In genomic region chr21:43752758-43753438, GRCh38 we compare ENCODE assay signal across 27 cellular contexts. TPM values are rescaled to one million over a fixed set of nuclear protein-coding genes. Genes with fewer than 3 reads are reported as not detected.
DNase-seq lines count a peak whose midpoint lies in the region; ATAC-seq, FAIRE-seq and TF ChIP-seq lines count a peak whose summit lies in the region.
"Had no signal": no experiment of that assay in that cellular context is flagged by ENCODE, and none has a peak within 500 bp of the region (broad histone marks: within the 10 kb centered on the region; RNA-seq: fewer than 3 reads in every experiment).

No MANE protein-coding gene starts in this region.

- no peak for TF ChIP-seq EP300 in HepG2 (IDR thresholded peaks at IDR 0.05; ENCODE audit: low read depth in 2 of 2, low read length in 2 of 2)
- no peak for TF ChIP-seq EP300 in HepG2 (CRISPR knock-in tag; IDR thresholded peaks at IDR 0.05; ENCODE audit: borderline replicate concordance)
- no peak for TF ChIP-seq EP300 in GM12878 (IDR thresholded peaks at IDR 0.05; ENCODE audit: borderline replicate concordance in 1 of 2, control insufficient read depth in 1 of 2, low read depth in 2 of 2, low read length in 2 of 2)

- no peak overlapping the region for H3K4me3 ChIP-seq in HepG2 (replicated peaks in 1 of 3; ENCODE audit: insufficient read depth in 1 of 3, low read depth in 2 of 3, low read length in 3 of 3)
- no peak overlapping the region for H3K4me3 ChIP-seq in right lobe of liver
- no peak overlapping the region for H3K4me3 ChIP-seq in GM12878
- H3K4me3 ChIP-seq in left ventricle myocardium inferior = no peak overlapping the region
- H3K4me3 ChIP-seq: Peyer's patch, SJSA1 had no signal

- CTCF ChIA-PET in HepG2 (lab: Yijun Ruan, JAX; ENCODE audit: low intra/inter-chr PET ratio, low total read pairs) = no interaction called here
- CTCF ChIA-PET in GM12878 (lab: Yijun Ruan, JAX) = no interaction called here

- BruUV-seq in HepG2 (replicated peaks; lab: Mats Ljungman, UMichigan) (no TSS peak), GM12878 (replicated peaks; lab: Mats Ljungman, UMichigan) (no TSS peak)

- H3K9me3 ChIP-seq in HepG2 (ENCODE audit: low read length) = no peaks in the 10 kb centered on the region
- no peaks in the 10 kb centered on the region for H3K9me3 ChIP-seq in right lobe of liver
- no peaks in the 10 kb centered on the region for H3K9me3 ChIP-seq in GM12878 (replicated peaks; ENCODE audit: control insufficient read depth, insufficient read depth, low read length)
- no peaks in the 10 kb centered on the region for H3K9me3 ChIP-seq in left ventricle myocardium inferior (replicated peaks)
- H3K9me3 ChIP-seq: BE2C, Peyer's patch, SJSA1 had no signal

- no peaks in the 10 kb centered on the region for H4K20me1 ChIP-seq in HepG2 (ENCODE audit: insufficient read depth, low read length)
- H4K20me1 ChIP-seq in GM12878 (ENCODE audit: control insufficient read depth, insufficient read depth) = no peaks in the 10 kb centered on the region

- POLR2A ChIA-PET in HepG2 (lab: Yijun Ruan, JAX) = no interaction called here
- POLR2A ChIA-PET in GM12878 (lab: Charles Lee) = no interaction called here

- H2AFZ ChIP-seq in HepG2 (ENCODE audit: low read length) (no peak overlapping the region), GM12878 (ENCODE audit: control insufficient read depth, low read depth, low read length) (no peak overlapping the region)

- no peaks in the 10 kb centered on the region for H3K4me1 ChIP-seq in HepG2 (ENCODE audit: insufficient read depth, low read length)
- peaks cover 0 to 16% (median 6%) of the 10 kb centered on the region in 4 donors for H3K4me1 ChIP-seq in right lobe of liver
- H3K4me1 ChIP-seq in GM12878 (ENCODE audit: control insufficient read depth, insufficient read depth, low read length) = no peaks in the 10 kb centered on the region
- peaks cover 18% of the 10 kb centered on the region for H3K4me1 ChIP-seq in left ventricle myocardium inferior
- H3K4me1 ChIP-seq: BE2C, Peyer's patch, SJSA1 had no signal

- intact Hi-C loops in HepG2 (cut with micrococcal nuclease; ENCODE audit: unreplicated experiment) (no loop called here), right lobe of liver (cut with DNase I) (loop anchor here in 1 of 2 donors (10.0 kb wide), 1 partner anchor 58 kb away; no protein-coding TSS in a partner anchor), GM12878 (cut with micrococcal nuclease; ENCODE audit: unreplicated experiment) (no loop called here), left ventricle myocardium inferior (cut with micrococcal nuclease) (no loop called here)

- WGBS in HepG2 (ENCODE audit: low lambda C conversion rate) = 96% methylated on average over 14 of the region's 28 CpGs
- no CpG with 5 or more reads among the region's 28 CpGs for whole genome bisulfite sequencing in right lobe of liver (ENCODE audit: insufficient coverage, low coverage, low lambda C conversion rate, missing lambda C conversion rate)
- 95% methylated on average over 28 of the region's 28 CpGs for WGBS in GM12878 (ENCODE audit: insufficient coverage, insufficient replicate concordance, low lambda C conversion rate, missing lambda C conversion rate)

- H3K79me2 ChIP-seq in HepG2 (ENCODE audit: insufficient read depth, low read length) = no peaks in the 10 kb centered on the region
- no peaks in the 10 kb centered on the region for H3K79me2 ChIP-seq in GM12878 (ENCODE audit: control insufficient read depth, insufficient read depth, low read length)

- in situ Hi-C loops in HepG2 (cut with HindIII; ENCODE audit: extremely low pct_ligation_motif_present, low pct_unique_long_range_greater_than_20kb) (no loop called here), GM12878 (cut with MboI) (no loop called here), GM13976 (cut with MboI; ENCODE audit: low sequenced_read_pairs, unreplicated experiment) (no loop called here)

- no peak for TF ChIP-seq RAD21 in HepG2 (CRISPR knock-in tag; IDR thresholded peaks at IDR 0.05)
- no peak for TF ChIP-seq RAD21 in GM12878 (IDR thresholded peaks at IDR 0.05; ENCODE audit: insufficient read depth, low read depth, low read length)

- RAD21 ChIA-PET in GM12878 (lab: Charles Lee; ENCODE audit: unreplicated experiment) = no interaction called here

- SMC1A ChIA-PET in GM12878 (lab: Charles Lee; ENCODE audit: uncharacterized antibody, unreplicated experiment) = no interaction called here

- H3K27ac ChIP-seq in HepG2 (ENCODE audit: extremely low read length, insufficient read depth, low read length) (no peak overlapping the region), right lobe of liver (no peak overlapping the region), GM12878 (ENCODE audit: control insufficient read depth, insufficient read depth) (no peak overlapping the region), left ventricle myocardium inferior (replicated peaks) (no peak overlapping the region)
- H3K27ac ChIP-seq: 22Rv1, Peyer's patch, SJSA1 had no signal

- ATAC-seq in HepG2 (no peak), right lobe of liver (no peak), GM12878 (no peak), GM19035 (IDR thresholded peaks at IDR 0.05; ENCODE audit: unreplicated experiment) (no peak)

- no peak for TF ChIP-seq CTCF in HepG2 (CRISPR knock-in tag; IDR thresholded peaks at IDR 0.05)
- no peak for TF ChIP-seq CTCF in right lobe of liver (IDR thresholded peaks at IDR 0.05)
- TF ChIP-seq CTCF in GM12878 (IDR thresholded peaks at IDR 0.05 in 2 of 3, conservative IDR thresholded peaks at IDR 0.05 in 1 of 3; ENCODE audit: control insufficient read depth in 2 of 3, extremely low read depth in 1 of 3, insufficient read depth in 1 of 3, low read depth in 3 of 3, low read length in 3 of 3) = no peak
- TF ChIP-seq CTCF in left ventricle myocardium inferior (IDR thresholded peaks at IDR 0.05; ENCODE audit: borderline replicate concordance) = no peak
- no peak for TF ChIP-seq CTCF in GM13976 (IDR thresholded peaks at IDR 0.05; ENCODE audit: borderline replicate concordance, control extremely low read depth, extremely low read depth, insufficient read depth, missing control alignments)

- H3K4me2 ChIP-seq in HepG2 (ENCODE audit: low read depth, low read length) = no peak overlapping the region
- no peak overlapping the region for H3K4me2 ChIP-seq in GM12878 (ENCODE audit: control insufficient read depth, insufficient read depth)

- FAIRE-seq in HepG2 (lab: Jason Lieb, UNC) (no peak), GM12878 (lab: Jason Lieb, UNC) (no peak)
- FAIRE-seq: GM19239 had no signal

- no peak overlapping the region for H3K9ac ChIP-seq in HepG2 (ENCODE audit: insufficient read depth, low read depth, low read length)
- H3K9ac ChIP-seq in GM12878 (ENCODE audit: control insufficient read depth, insufficient read depth, low read length) = no peak overlapping the region

- DNase-seq in HepG2 (ENCODE audit: low spot score) = no peak
- no peak for DNase-seq in right lobe of liver
- DNase-seq in GM12878 (ENCODE audit: low read depth, low spot score) = no peak
- peak; percentile 39 for DNase-seq in kidney tubule cell (ENCODE audit: low spot score)
- no peak for DNase-seq in SHP77 treated with DMSO at 0.1 percent for 48 hours (lab: John Stamatoyannopoulos, UW)
- no peak for DNase-seq in left ventricle myocardium inferior
- no peak for DNase-seq in GM13976 (ENCODE audit: low spot score)
- DNase-seq: BE2C; Calu3; CD8-positive, alpha-beta memory T cell; DMS79 treated with DMSO at 0.1 percent for 48 hours; GF-D8; H7; Kasumi-1; NCI-H1092 treated with DMSO at 0.1 percent for 48 hours; NCI-H1436; NCI-H187; NCI-H2081 treated with DMSO at 0.1 percent for 48 hours; NCI-H2171; NCI-H226; NCI-H510A; NCI-H69; Peyer's patch had no signal

- H3K27me3 ChIP-seq in HepG2 (ENCODE audit: control insufficient read depth in 1 of 2, insufficient read depth in 2 of 2, low read length in 2 of 2) (no peaks in the 10 kb centered on the region), right lobe of liver (no peaks in the 10 kb centered on the region), GM12878 (replicated peaks in 1 of 2; ENCODE audit: control insufficient read depth in 2 of 2, insufficient read depth in 2 of 2, low read length in 1 of 2) (no peaks in the 10 kb centered on the region), left ventricle myocardium inferior (ENCODE audit: low read depth) (no peaks in the 10 kb centered on the region)
- H3K27me3 ChIP-seq: BE2C, Peyer's patch, SJSA1 had no signal

- H3K36me3 ChIP-seq in HepG2 (replicated peaks in 1 of 2; ENCODE audit: control insufficient read depth in 1 of 2, insufficient read depth in 2 of 2, low read length in 2 of 2) (peaks cover 45 to 78% of the 10 kb centered on the region in 2 experiments), right lobe of liver (peaks cover 0 to 63% (median 11%) of the 10 kb centered on the region in 4 donors), GM12878 (ENCODE audit: control insufficient read depth in 2 of 2, insufficient read depth in 2 of 2, low read length in 1 of 2) (peaks cover 9 to 44% of the 10 kb centered on the region in 2 experiments; a peak in 3 of 4 replicates), left ventricle myocardium inferior (peaks cover 85% of the 10 kb centered on the region)

- TF ChIP-seq POLR2A in HepG2 (IDR thresholded peaks at IDR 0.05; ENCODE audit: insufficient read depth in 1 of 2, low read depth in 2 of 2, low read length in 2 of 2) (0 out of 4 replicates have a peak, but pooled peaks of 1 of the 2 experiments have one; percentile 32), right lobe of liver (IDR thresholded peaks at IDR 0.05) (no peak), GM12878 (IDR thresholded peaks at IDR 0.05; ENCODE audit: low read depth, low read length) (peak; percentile 74)

RNA-seq across cellular contexts. Expression of gene CSTB, which starts 23.2 kb away (rescaled TPM):
- total RNA-seq in HepG2 (2016; rRNA removed; fragmentation: Illumina TruSeq; extraction: Trizol) (11.7 and 15.8 TPM in 2 replicates), right lobe of liver (100 to 1,000 TPM in 1 of 6 experiments, 10 to 100 TPM in 5; 16.6 to 137 (median 23.2) TPM), GM12878 (2014; rRNA removed) (18.6 and 25.9 TPM in 2 replicates), GM12878 (2014; rRNA removed; fragmentation: Illumina TruSeq; extraction: Trizol) (20.4 and 20.6 TPM in 2 replicates), GM12878 (2021) (38.3 and 39.5 TPM in 2 replicates), left ventricle myocardium inferior (40.6 TPM)
- total RNA-seq in HepG2 (2016; cell fraction: cytosol; rRNA removed; fragmentation: Illumina TruSeq; extraction: Trizol; ENCODE audit: low read depth) = 8.0 and 9.1 TPM in 2 replicates
- 11.9 and 14.9 TPM in 2 replicates for total RNA-seq in HepG2 (2016; cell fraction: insoluble cytoplasmic fraction; rRNA removed; fragmentation: Illumina TruSeq; extraction: Trizol)
- total RNA-seq in HepG2 (2016; cell fraction: membrane; rRNA removed; fragmentation: Illumina TruSeq; extraction: Trizol) = 9.8 and 11.8 TPM in 2 replicates
- total RNA-seq in HepG2 (2016; cell fraction: nucleus; rRNA removed; fragmentation: Illumina TruSeq; extraction: Trizol) = 6.6 and 7.1 TPM in 2 replicates
- polyA plus RNA-seq in HepG2 (2011; rRNA removed) (94.1 and 110 TPM in 2 replicates), GM12878 (2011; rRNA removed) (43.3 and 45.6 TPM in 2 replicates), GM12878 (2014; fragmentation: Illumina TruSeq; extraction: Trizol) (30.1 and 53.5 TPM in 2 replicates), GM12878 (2014; fragmentation: Nextera tagmentation; extraction: Ambion mirVana) (10 to 100 TPM; 12.5 to 20.2 TPM), GM12878 (2014; rRNA removed) (51.8 and 68.2 TPM in 2 replicates), GM12878 (2016; fragmentation: Nextera tagmentation; extraction: Ambion mirVana) (10 to 100 TPM; 82.3 to 82.7 TPM)
- 129 and 137 TPM in 2 replicates for polyA plus RNA-seq in HepG2 (2011; cell fraction: cytosol; rRNA removed)
- 53.4 and 59.2 TPM in 2 replicates for polyA plus RNA-seq in HepG2 (2011; cell fraction: nucleus; rRNA removed)
- 58.7 and 69.9 TPM in 2 replicates for polyA plus RNA-seq in HepG2 (2012)
- polyA plus RNA-seq in HepG2 (2016; cell fraction: cytosol; fragmentation: Illumina TruSeq; extraction: Trizol; ENCODE audit: low read depth) = 34.3 and 43.0 TPM in 2 replicates
- polyA plus RNA-seq in HepG2 (2016; cell fraction: insoluble cytoplasmic fraction; fragmentation: Illumina TruSeq; extraction: Trizol; ENCODE audit: low read depth) = 53.0 and 57.2 TPM in 2 replicates
- 32.8 and 40.2 TPM in 2 replicates for polyA plus RNA-seq in HepG2 (2016; cell fraction: membrane; fragmentation: Illumina TruSeq; extraction: Trizol; ENCODE audit: low read depth)
- polyA plus RNA-seq in HepG2 (2016; cell fraction: nucleus; fragmentation: Illumina TruSeq; extraction: Trizol; ENCODE audit: insufficient read depth, low read depth) = 34.9 and 36.2 TPM in 2 replicates
- 37.2 and 51.7 TPM in 2 replicates for polyA minus RNA-seq in HepG2 (2011; rRNA and poly(A)+ RNA removed; ENCODE audit: low replicate concordance)
- 24.0 and 25.6 TPM in 2 replicates for polyA minus RNA-seq in HepG2 (2011; cell fraction: cytosol; rRNA and poly(A)+ RNA removed)
- 9.0 and 15.4 TPM in 2 replicates for polyA minus RNA-seq in HepG2 (2011; cell fraction: nucleus; rRNA and poly(A)+ RNA removed)
- total RNA-seq in GM12878 (2013; cell fraction: nucleolus; rRNA removed) = 9.7 and 10.0 TPM in 2 replicates
- 42.8 TPM for polyA plus RNA-seq in GM12878 (2011; ENCODE audit: low read depth)
- polyA plus RNA-seq in GM12878 (2011; cell fraction: cytosol; rRNA removed) = 75.9 and 87.5 TPM in 2 replicates
- polyA plus RNA-seq in GM12878 (2011; cell fraction: nucleus; rRNA removed) = 33.9 and 42.2 TPM in 2 replicates
- 56.7 and 57.9 TPM in 2 replicates for polyA plus RNA-seq in GM12878 (2012)
- 31.5 and 36.7 TPM in 2 replicates for polyA minus RNA-seq in GM12878 (2011; rRNA and poly(A)+ RNA removed)
- 7.4 and 11.2 TPM in 2 replicates for polyA minus RNA-seq in GM12878 (2011; cell fraction: cytosol; rRNA and poly(A)+ RNA removed)
- 9.4 and 9.8 TPM in 2 replicates for polyA minus RNA-seq in GM12878 (2011; cell fraction: nucleus; rRNA and poly(A)+ RNA removed)

RNA-seq across cellular contexts. Expression of gene PDXK, which starts 34.0 kb away (rescaled TPM):
- 114 and 151 TPM in 2 replicates for total RNA-seq in HepG2 (2016; rRNA removed; fragmentation: Illumina TruSeq; extraction: Trizol)
- 28.6 and 35.2 TPM in 2 replicates for total RNA-seq in HepG2 (2016; cell fraction: cytosol; rRNA removed; fragmentation: Illumina TruSeq; extraction: Trizol; ENCODE audit: low read depth)
- 115 and 149 TPM in 2 replicates for total RNA-seq in HepG2 (2016; cell fraction: insoluble cytoplasmic fraction; rRNA removed; fragmentation: Illumina TruSeq; extraction: Trizol)
- 62.0 and 68.5 TPM in 2 replicates for total RNA-seq in HepG2 (2016; cell fraction: membrane; rRNA removed; fragmentation: Illumina TruSeq; extraction: Trizol)
- 61.1 and 71.3 TPM in 2 replicates for total RNA-seq in HepG2 (2016; cell fraction: nucleus; rRNA removed; fragmentation: Illumina TruSeq; extraction: Trizol)
- 165 and 184 TPM in 2 replicates for polyA plus RNA-seq in HepG2 (2011; rRNA removed)
- 146 and 162 TPM in 2 replicates for polyA plus RNA-seq in HepG2 (2011; cell fraction: cytosol; rRNA removed)
- polyA plus RNA-seq in HepG2 (2011; cell fraction: nucleus; rRNA removed) = 215 and 264 TPM in 2 replicates
- polyA plus RNA-seq in HepG2 (2012) = 82.4 and 87.9 TPM in 2 replicates
- 45.4 and 55.7 TPM in 2 replicates for polyA plus RNA-seq in HepG2 (2016; cell fraction: cytosol; fragmentation: Illumina TruSeq; extraction: Trizol; ENCODE audit: low read depth)
- 135 and 141 TPM in 2 replicates for polyA plus RNA-seq in HepG2 (2016; cell fraction: insoluble cytoplasmic fraction; fragmentation: Illumina TruSeq; extraction: Trizol; ENCODE audit: low read depth)
- polyA plus RNA-seq in HepG2 (2016; cell fraction: membrane; fragmentation: Illumina TruSeq; extraction: Trizol; ENCODE audit: low read depth) = 56.2 and 56.5 TPM in 2 replicates
- polyA plus RNA-seq in HepG2 (2016; cell fraction: nucleus; fragmentation: Illumina TruSeq; extraction: Trizol; ENCODE audit: insufficient read depth, low read depth) = 113 and 114 TPM in 2 replicates
- 159 and 241 TPM in 2 replicates for polyA minus RNA-seq in HepG2 (2011; rRNA and poly(A)+ RNA removed; ENCODE audit: low replicate concordance)
- polyA minus RNA-seq in HepG2 (2011; cell fraction: cytosol; rRNA and poly(A)+ RNA removed) = 48.1 and 61.1 TPM in 2 replicates
- 60.5 and 61.0 TPM in 2 replicates for polyA minus RNA-seq in HepG2 (2011; cell fraction: nucleus; rRNA and poly(A)+ RNA removed)
- total RNA-seq in right lobe of liver = 10 to 100 TPM; 52.9 to 87.5 (median 58.9) TPM
- total RNA-seq in GM12878 (2013; cell fraction: nucleolus; rRNA removed) = 96.3 and 106 TPM in 2 replicates
- 45.0 and 59.7 TPM in 2 replicates for total RNA-seq in GM12878 (2014; rRNA removed)
- total RNA-seq in GM12878 (2014; rRNA removed; fragmentation: Illumina TruSeq; extraction: Trizol) = 41.3 and 45.8 TPM in 2 replicates
- 107 and 111 TPM in 2 replicates for total RNA-seq in GM12878 (2021)
- polyA plus RNA-seq in GM12878 (2011; ENCODE audit: low read depth) = 45.1 TPM
- 103 and 141 TPM in 2 replicates for polyA plus RNA-seq in GM12878 (2011; rRNA removed)
- 143 and 158 TPM in 2 replicates for polyA plus RNA-seq in GM12878 (2011; cell fraction: cytosol; rRNA removed)
- polyA plus RNA-seq in GM12878 (2011; cell fraction: nucleus; rRNA removed) = 133 and 137 TPM in 2 replicates
- polyA plus RNA-seq in GM12878 (2012) = 65.0 and 92.7 TPM in 2 replicates
- 24.3 and 53.1 TPM in 2 replicates for polyA plus RNA-seq in GM12878 (2014; fragmentation: Illumina TruSeq; extraction: Trizol)
- polyA plus RNA-seq in GM12878 (2014; fragmentation: Nextera tagmentation; extraction: Ambion mirVana) = 10 to 100 TPM in 1 of 2 experiments, 1 to 10 TPM in 1; 3.7 to 11.4 TPM
- polyA plus RNA-seq in GM12878 (2014; rRNA removed) = 66.9 and 83.4 TPM in 2 replicates
- 10 to 100 TPM; 82.1 to 96.8 TPM for polyA plus RNA-seq in GM12878 (2016; fragmentation: Nextera tagmentation; extraction: Ambion mirVana)
- polyA minus RNA-seq in GM12878 (2011; rRNA and poly(A)+ RNA removed) = 159 and 187 TPM in 2 replicates
- 38.8 and 43.0 TPM in 2 replicates for polyA minus RNA-seq in GM12878 (2011; cell fraction: cytosol; rRNA and poly(A)+ RNA removed)
- 19.3 and 36.7 TPM in 2 replicates for polyA minus RNA-seq in GM12878 (2011; cell fraction: nucleus; rRNA and poly(A)+ RNA removed)
- total RNA-seq in left ventricle myocardium inferior = 88.4 TPM

RNA-seq across cellular contexts. Expression of gene RRP1, which starts 36.5 kb away (rescaled TPM):
- total RNA-seq in HepG2 (2016; rRNA removed; fragmentation: Illumina TruSeq; extraction: Trizol) (24.6 and 35.1 TPM in 2 replicates), right lobe of liver (10 to 100 TPM in 4 of 6 experiments, 1 to 10 TPM in 2; 8.8 to 25.1 (median 12.9) TPM), GM12878 (2014; rRNA removed) (32.5 and 40.9 TPM in 2 replicates), GM12878 (2014; rRNA removed; fragmentation: Illumina TruSeq; extraction: Trizol) (22.3 and 23.8 TPM in 2 replicates), GM12878 (2021) (58.7 and 65.3 TPM in 2 replicates), left ventricle myocardium inferior (8.5 TPM)
- total RNA-seq in HepG2 (2016; cell fraction: cytosol; rRNA removed; fragmentation: Illumina TruSeq; extraction: Trizol; ENCODE audit: low read depth) = 16.9 and 17.1 TPM in 2 replicates
- total RNA-seq in HepG2 (2016; cell fraction: insoluble cytoplasmic fraction; rRNA removed; fragmentation: Illumina TruSeq; extraction: Trizol) = 24.1 and 32.9 TPM in 2 replicates
- total RNA-seq in HepG2 (2016; cell fraction: membrane; rRNA removed; fragmentation: Illumina TruSeq; extraction: Trizol) = 10.3 and 11.2 TPM in 2 replicates
- 29.9 and 34.8 TPM in 2 replicates for total RNA-seq in HepG2 (2016; cell fraction: nucleus; rRNA removed; fragmentation: Illumina TruSeq; extraction: Trizol)
- polyA plus RNA-seq in HepG2 (2011; rRNA removed) (20.1 and 22.2 TPM in 2 replicates), GM12878 (2011; rRNA removed) (21.8 and 26.0 TPM in 2 replicates), GM12878 (2014; fragmentation: Illumina TruSeq; extraction: Trizol) (27.4 and 48.9 TPM in 2 replicates), GM12878 (2014; fragmentation: Nextera tagmentation; extraction: Ambion mirVana) (1 to 10 TPM in 1 of 2 experiments, under 1 TPM in 1; 0.34 to 4.3 TPM), GM12878 (2014; rRNA removed) (29.3 and 33.8 TPM in 2 replicates), GM12878 (2016; fragmentation: Nextera tagmentation; extraction: Ambion mirVana) (10 to 100 TPM; 56.1 to 70.8 TPM)
- 11.2 and 11.3 TPM in 2 replicates for polyA plus RNA-seq in HepG2 (2011; cell fraction: cytosol; rRNA removed)
- 110 and 114 TPM in 2 replicates for polyA plus RNA-seq in HepG2 (2011; cell fraction: nucleus; rRNA removed)
- polyA plus RNA-seq in HepG2 (2012) = 22.7 and 27.0 TPM in 2 replicates
- 3.0 and 3.7 TPM in 2 replicates for polyA plus RNA-seq in HepG2 (2016; cell fraction: cytosol; fragmentation: Illumina TruSeq; extraction: Trizol; ENCODE audit: low read depth)
- 25.7 and 32.8 TPM in 2 replicates for polyA plus RNA-seq in HepG2 (2016; cell fraction: insoluble cytoplasmic fraction; fragmentation: Illumina TruSeq; extraction: Trizol; ENCODE audit: low read depth)
- polyA plus RNA-seq in HepG2 (2016; cell fraction: membrane; fragmentation: Illumina TruSeq; extraction: Trizol; ENCODE audit: low read depth) = 4.3 and 6.1 TPM in 2 replicates
- 70.6 and 74.1 TPM in 2 replicates for polyA plus RNA-seq in HepG2 (2016; cell fraction: nucleus; fragmentation: Illumina TruSeq; extraction: Trizol; ENCODE audit: insufficient read depth, low read depth)
- polyA minus RNA-seq in HepG2 (2011; rRNA and poly(A)+ RNA removed; ENCODE audit: low replicate concordance) = 9.8 and 26.9 TPM in 2 replicates
- 5.9 and 9.7 TPM in 2 replicates for polyA minus RNA-seq in HepG2 (2011; cell fraction: cytosol; rRNA and poly(A)+ RNA removed)
- 27.0 and 37.2 TPM in 2 replicates for polyA minus RNA-seq in HepG2 (2011; cell fraction: nucleus; rRNA and poly(A)+ RNA removed)
- total RNA-seq in GM12878 (2013; cell fraction: nucleolus; rRNA removed) = 118 and 141 TPM in 2 replicates
- 12.8 TPM for polyA plus RNA-seq in GM12878 (2011; ENCODE audit: low read depth)
- 24.5 and 28.0 TPM in 2 replicates for polyA plus RNA-seq in GM12878 (2011; cell fraction: cytosol; rRNA removed)
- 94.1 and 106 TPM in 2 replicates for polyA plus RNA-seq in GM12878 (2011; cell fraction: nucleus; rRNA removed)
- 24.5 and 28.7 TPM in 2 replicates for polyA plus RNA-seq in GM12878 (2012)
- polyA minus RNA-seq in GM12878 (2011; rRNA and poly(A)+ RNA removed) = 18.4 and 26.8 TPM in 2 replicates
- polyA minus RNA-seq in GM12878 (2011; cell fraction: cytosol; rRNA and poly(A)+ RNA removed) = 8.8 and 11.2 TPM in 2 replicates
- polyA minus RNA-seq in GM12878 (2011; cell fraction: nucleus; rRNA and poly(A)+ RNA removed) = 38.6 and 59.0 TPM in 2 replicates

Comparison
In these comparisons a context has a peak if more than half of its experiments do, and no peak if none do; other contexts are left out.
1. Of the 75 proteins assayed by ChIP-seq in both HepG2 and GM12878: peak only in HepG2: TARDBP; only in GM12878: POLR2AphosphoS5; in both: none; in neither: 72; mixed calls (peak in some experiments, not most) for 1.